10 cellular contexts compared by ENCODE assay signal in the genomic region with DNA sequence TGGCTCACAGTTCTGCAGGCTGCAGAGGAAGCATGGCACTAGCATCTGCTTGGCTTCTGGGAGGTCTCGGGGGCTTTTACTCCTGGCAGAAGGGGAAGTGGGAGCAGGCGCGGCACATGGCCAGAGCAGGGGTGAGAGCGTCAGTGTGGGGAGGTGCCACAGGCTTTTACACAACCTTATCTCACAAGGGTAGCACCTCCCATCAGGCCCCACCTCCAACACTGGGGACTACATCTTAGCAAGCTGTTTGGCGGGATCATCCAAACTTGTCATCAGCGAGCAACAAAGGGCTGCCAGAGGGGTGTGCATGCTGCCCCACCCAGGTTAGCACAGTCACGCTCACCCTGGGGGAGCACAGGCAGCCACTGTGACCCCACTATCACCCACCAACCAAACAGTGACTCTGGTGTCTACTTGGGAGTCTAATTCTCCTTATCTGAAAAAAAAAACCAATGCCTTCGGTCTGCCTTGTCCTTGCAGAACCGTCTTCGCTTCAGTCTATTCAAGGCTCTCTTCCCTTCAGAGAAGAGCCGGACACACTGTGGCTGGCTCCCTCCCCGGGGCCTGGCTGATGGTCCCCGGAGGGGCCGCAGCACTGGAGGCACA. TPM values are rescaled to one million over a fixed set of nuclear protein-coding genes. Genes with fewer than 3 reads are reported as not detected.
A peak's percentile ranks its signal among the peaks of the same experiment; 100 is the strongest.
DNase-seq lines count a peak whose midpoint lies in the region; ATAC-seq, FAIRE-seq and TF ChIP-seq lines count a peak whose summit lies in the region.
"Had no signal": no experiment of that assay in that cellular context is flagged by ENCODE, and none has a peak within 500 bp of the region (broad histone marks: within the 10 kb centered on the region; RNA-seq: fewer than 3 reads in every experiment).

No MANE protein-coding gene starts in this region.

- no peak overlapping the region for H2BK120ac ChIP-seq in H1 (replicated peaks; ENCODE audit: low read depth, low read length)

- H3K79me1 ChIP-seq in H1 (ENCODE audit: low read depth, low read length) = no peaks in the 10 kb centered on the region

- CTCF ChIA-PET in H1 (lab: Charles Lee; ENCODE audit: partially characterized antibody) = interaction anchor here (1.0 kb wide), 1 partner anchor 60 kb away, joined by 3 read pairs; no protein-coding TSS in a partner anchor
- CTCF ChIA-PET in naive thymus-derived CD4-positive, alpha-beta T cell (lab: Charles Lee) = no interaction called here

- no peak overlapping the region for H3K4me2 ChIP-seq in H1 (ENCODE audit: insufficient read depth in 1 of 2, low read depth in 2 of 2, low read length in 2 of 2)

- no peaks in the 10 kb centered on the region for H3K9me3 ChIP-seq in H1 (ENCODE audit: insufficient read depth in 2 of 2, low read depth in 1 of 2, low read length in 1 of 2)
- no peaks in the 10 kb centered on the region for H3K9me3 ChIP-seq in naive thymus-derived CD4-positive, alpha-beta T cell (ENCODE audit: control insufficient read depth in 2 of 3, low read length in 3 of 3)

- intact Hi-C loops in naive thymus-derived CD4-positive, alpha-beta T cell (cut with micrococcal nuclease) = no loop called here

- H3K4me3 Mint-ChIP-seq in naive thymus-derived CD4-positive, alpha-beta T cell = no peak overlapping the region
- no peak overlapping the region for H3K4me3 Mint-ChIP-seq in stimulated activated effector memory CD8-positive, alpha-beta T cell treated with anti-CD3 and anti-CD28 coated beads, Interleukin-12 subunit alpha, Interleukin-12 subunit beta, amount 100 ng/mL, for 72 hours

- H3K4me1 ChIP-seq in H1 (replicated peaks in 1 of 4; ENCODE audit: control insufficient read depth in 3 of 4, insufficient read depth in 4 of 4, low read length in 3 of 4) = no peaks in the 10 kb centered on the region; a peak in 1 of 7 replicates
- H3K4me1 ChIP-seq in naive thymus-derived CD4-positive, alpha-beta T cell (ENCODE audit: control insufficient read depth in 2 of 2, insufficient read depth in 2 of 2, low read length in 2 of 2) = peaks cover 0 to 14% of the 10 kb centered on the region in 2 donors

- peak; percentile 34 for DNase-seq in CD1c-positive myeloid dendritic cell (ENCODE audit: extremely low spot score)
- peak; percentile 76 for DNase-seq in NCI-H2227 (lab: John Stamatoyannopoulos, UW; ENCODE audit: unreplicated experiment)
- no peak for DNase-seq in H1 (ENCODE audit: low read depth in 1 of 2, low spot score in 2 of 2)
- DNase-seq in naive thymus-derived CD4-positive, alpha-beta T cell = no peak
- DNase-seq in DMS79 (lab: John Stamatoyannopoulos, UW) = no peak
- no peak for DNase-seq in NCI-H748 treated with DMSO at 0.1 percent for 48 hours (lab: John Stamatoyannopoulos, UW)
- no peak for DNase-seq in stimulated activated effector memory CD8-positive, alpha-beta T cell treated with anti-CD3 and anti-CD28 coated beads, Interleukin-12 subunit alpha, Interleukin-12 subunit beta, amount 100 ng/mL, for 72 hours (ENCODE audit: low spot score in 2 of 2)
- DNase-seq: DMS53; stimulated activated CD4-positive, alpha-beta T cell treated with anti-CD3 and anti-CD28 coated beads, Interleukin-15, amount 100 ng/mL, for 24 hours had no signal

- H2BK12ac ChIP-seq in H1 (ENCODE audit: low read depth, low read length) = no peak overlapping the region

- no peak for TF ChIP-seq RAD21 in H1 (IDR thresholded peaks at IDR 0.05 in 1 of 2, conservative IDR thresholded peaks at IDR 0.05 in 1 of 2; ENCODE audit: low read depth in 2 of 2, low read length in 2 of 2)

- no peak overlapping the region for H4K5ac ChIP-seq in H1 (ENCODE audit: insufficient read length, low read depth, low read length)

- no peak overlapping the region for H3K14ac ChIP-seq in H1 (ENCODE audit: insufficient read length)

- no peak overlapping the region for H3K4ac ChIP-seq in H1 (replicated peaks; ENCODE audit: insufficient read length, low read depth, low read length)

- no peaks in the 10 kb centered on the region for H3K27me3 Mint-ChIP-seq in naive thymus-derived CD4-positive, alpha-beta T cell

- H3K56ac ChIP-seq in H1 (replicated peaks; ENCODE audit: insufficient read length, low read depth, low read length) = no peak overlapping the region

- no peak for TF ChIP-seq CTCF in H1 (IDR thresholded peaks at IDR 0.05; ENCODE audit: control extremely low read depth in 1 of 3, insufficient read depth in 1 of 3, low read depth in 1 of 3, low read length in 3 of 3)

- no peak for TF ChIP-seq POLR2A in H1 (IDR thresholded peaks at IDR 0.05; ENCODE audit: control extremely low read depth in 1 of 2, low read depth in 2 of 2, low read length in 2 of 2)

- H3K27ac ChIP-seq in H1 (ENCODE audit: low read depth, low read length) = no peak overlapping the region
- no peak overlapping the region for H3K27ac ChIP-seq in naive thymus-derived CD4-positive, alpha-beta T cell (ENCODE audit: low read depth, low read length)

- H2BK5ac ChIP-seq in H1 (ENCODE audit: low read depth, low read length) = no peak overlapping the region

- H3K36me3 ChIP-seq in H1 (ENCODE audit: control insufficient read depth in 2 of 4, insufficient read depth in 4 of 4, low read length in 3 of 4) = peaks cover 0 to 3% (median 0%) of the 10 kb centered on the region in 4 experiments; a peak in 1 of 8 replicates
- peaks cover 0 to 23% (median 4%) of the 10 kb centered on the region in 3 experiments for H3K36me3 ChIP-seq in naive thymus-derived CD4-positive, alpha-beta T cell (ENCODE audit: control insufficient read depth in 2 of 3, insufficient read depth in 3 of 3, low read length in 3 of 3)

- H4K8ac ChIP-seq in H1 (ENCODE audit: extremely low read depth, insufficient read depth, low read length) = peak overlapping the region; percentile 35; the same call in 1 of the 2 replicates

- no peak for FAIRE-seq in H1 (lab: Jason Lieb, UNC)

- H3K27me3 ChIP-seq in H1 (replicated peaks in 1 of 4; ENCODE audit: control insufficient read depth in 3 of 4, extremely low read depth in 1 of 4, insufficient read depth in 3 of 4, low read length in 3 of 4) = no peaks in the 10 kb centered on the region
- H3K27me3 ChIP-seq in naive thymus-derived CD4-positive, alpha-beta T cell (ENCODE audit: control insufficient read depth in 2 of 2, insufficient read depth in 2 of 2, low read length in 2 of 2) = no peaks in the 10 kb centered on the region

- no peak overlapping the region for H2BK15ac ChIP-seq in H1 (ENCODE audit: low read length)

- no peak overlapping the region for H2AFZ ChIP-seq in H1 (ENCODE audit: low read length)

- no peak overlapping the region for H4K91ac ChIP-seq in H1 (replicated peaks; ENCODE audit: insufficient read length, low read length)

- no peak overlapping the region for H2AK5ac ChIP-seq in H1 (ENCODE audit: low read depth, low read length)

- H3K23me2 ChIP-seq in H1 (ENCODE audit: low read depth, low read length) = no peaks in the 10 kb centered on the region

- H3K18ac ChIP-seq in H1 (ENCODE audit: extremely low read depth, low read length) = no peak overlapping the region

- H2BK20ac ChIP-seq in H1 (ENCODE audit: low read length) = no peak overlapping the region

- peak overlapping the region in 3 of 9 donors; percentile 28 to 65 (median 32) for H3K27ac Mint-ChIP-seq in naive thymus-derived CD4-positive, alpha-beta T cell
- no peak overlapping the region for H3K27ac Mint-ChIP-seq in stimulated activated effector memory CD8-positive, alpha-beta T cell treated with anti-CD3 and anti-CD28 coated beads, Interleukin-12 subunit alpha, Interleukin-12 subunit beta, amount 100 ng/mL, for 72 hours

- no peaks in the 10 kb centered on the region for H3K9me3 Mint-ChIP-seq in naive thymus-derived CD4-positive, alpha-beta T cell
- H3K9me3 Mint-ChIP-seq in stimulated activated effector memory CD8-positive, alpha-beta T cell treated with anti-CD3 and anti-CD28 coated beads, Interleukin-12 subunit alpha, Interleukin-12 subunit beta, amount 100 ng/mL, for 72 hours = no peaks in the 10 kb centered on the region

- peaks cover 0 to 22% (median 10%) of the 10 kb centered on the region in 5 donors for H3K36me3 Mint-ChIP-seq in naive thymus-derived CD4-positive, alpha-beta T cell
- peaks cover 26% of the 10 kb centered on the region for H3K36me3 Mint-ChIP-seq in stimulated activated effector memory CD8-positive, alpha-beta T cell treated with anti-CD3 and anti-CD28 coated beads, Interleukin-12 subunit alpha, Interleukin-12 subunit beta, amount 100 ng/mL, for 72 hours

- no peak overlapping the region for H3K9ac ChIP-seq in H1 (replicated peaks in 1 of 4; ENCODE audit: extremely low read depth in 1 of 4, low read depth in 3 of 4, low read length in 3 of 4)

- 90% methylated on average over 14 of the region's 14 CpGs; no CpG with 5 or more reads in 1 of the 2 experiments for WGBS in H1 (ENCODE audit: extremely low coverage in 1 of 2, insufficient coverage in 1 of 2, insufficient read length in 1 of 2, insufficient replicate concordance in 2 of 2, low coverage in 1 of 2, low lambda C conversion rate in 2 of 2, missing lambda C conversion rate in 1 of 2), 2 experiments

- TF ChIP-seq EP300 in H1 (IDR thresholded peaks at IDR 0.05; ENCODE audit: borderline replicate concordance in 1 of 2, low read depth in 2 of 2, low read length in 2 of 2) = no peak

- no peak overlapping the region for H3K23ac ChIP-seq in H1 (ENCODE audit: insufficient read length)

- H3K79me2 ChIP-seq in H1 (ENCODE audit: control insufficient read depth in 1 of 2, insufficient read depth in 2 of 2, low read length in 2 of 2) = no peaks in the 10 kb centered on the region

- POLR2A ChIA-PET in H1 (lab: Charles Lee; ENCODE audit: partially characterized antibody) = interaction anchor here (0.6 to 2.2 kb wide), 2 partner anchors 18 to 152 kb away, joined by 3 to 5 read pairs; no protein-coding TSS in a partner anchor
- POLR2A ChIA-PET in naive thymus-derived CD4-positive, alpha-beta T cell (lab: Charles Lee) = no interaction called here

- H3K4me3 ChIP-seq in H1 (ENCODE audit: extremely low read depth in 1 of 4, insufficient read depth in 2 of 4, low read depth in 3 of 4, low read length in 4 of 4) = no peak overlapping the region
- no peak overlapping the region for H3K4me3 ChIP-seq in naive thymus-derived CD4-positive, alpha-beta T cell (ENCODE audit: low read length)

- peak; percentile 54 for ATAC-seq in naive thymus-derived CD4-positive, alpha-beta T cell
- ATAC-seq in GM19452 (IDR thresholded peaks at IDR 0.05; ENCODE audit: unreplicated experiment) = no peak
- no peak for ATAC-seq in stimulated activated effector memory CD8-positive, alpha-beta T cell treated with anti-CD3 and anti-CD28 coated beads, Interleukin-12 subunit alpha, Interleukin-12 subunit beta, amount 100 ng/mL, for 72 hours

- peaks cover 0 to 7% of the 10 kb centered on the region in 2 experiments for H4K20me1 ChIP-seq in H1 (replicated peaks in 1 of 2; ENCODE audit: control insufficient read depth in 1 of 2, insufficient read depth in 2 of 2, low read length in 2 of 2)

- H3K4me1 Mint-ChIP-seq in naive thymus-derived CD4-positive, alpha-beta T cell = peaks cover 0 to 23% (median 0%) of the 10 kb centered on the region in 7 donors
- H3K4me1 Mint-ChIP-seq in stimulated activated effector memory CD8-positive, alpha-beta T cell treated with anti-CD3 and anti-CD28 coated beads, Interleukin-12 subunit alpha, Interleukin-12 subunit beta, amount 100 ng/mL, for 72 hours = peaks cover 43% of the 10 kb centered on the region

RNA-seq across cellular contexts. Expression of gene YPEL1, which starts 19.0 kb away (rescaled TPM):
- 6.7 and 7.6 TPM in 2 replicates for total RNA-seq in H1 (2021; fragmentation: NEBNext Ultra II Directional; extraction: Animal tissue kit (Norgen Biotek cat#: 25700))
- polyA plus RNA-seq in H1 (2011; rRNA removed) = 5.9 and 6.0 TPM in 2 replicates
- 8.0 TPM for polyA plus RNA-seq in H1 (2011; cell fraction: cytosol; rRNA removed)
- polyA plus RNA-seq in H1 (2011; cell fraction: nucleus; rRNA removed) = 12.7 TPM
- polyA plus RNA-seq in H1 (2012, experiment 1 of 2) = 5.0 to 11.0 TPM (median 6.6 TPM) in 4 replicates
- polyA plus RNA-seq in H1 (2012, experiment 2 of 2) = 3.4 TPM
- polyA plus RNA-seq in H1 (2013, experiment 1 of 2) = 5.9 TPM
- polyA plus RNA-seq in H1 (2013, experiment 2 of 2) = 5.0 TPM
- polyA minus RNA-seq in H1 (2011; rRNA and poly(A)+ RNA removed) = 12.7 and 20.1 TPM in 2 replicates
- polyA minus RNA-seq in H1 (2011; cell fraction: cytosol; rRNA and poly(A)+ RNA removed) = 5.3 TPM
- polyA minus RNA-seq in H1 (2011; cell fraction: nucleus; rRNA and poly(A)+ RNA removed) = 9.1 TPM
- 1 to 10 TPM; 2.5 to 9.5 (median 3.6) TPM for total RNA-seq in naive thymus-derived CD4-positive, alpha-beta T cell
- polyA plus RNA-seq in naive thymus-derived CD4-positive, alpha-beta T cell = 1 to 10 TPM; 1.5 TPM

Comparison
In these comparisons a context has a peak if more than half of its experiments do, and no peak if none do; other contexts are left out.
1. DNase-seq: peak in CD1c-positive myeloid dendritic cell (single experiment) and NCI-H2227 (single experiment); none in H1 (0 of 2), naive thymus-derived CD4-positive, alpha-beta T cell (0 of 9), DMS79 (single experiment), NCI-H748 treated with DMSO at 0.1 percent for 48 hours (single experiment) and stimulated activated effector memory CD8-positive, alpha-beta T cell treated with anti-CD3 and anti-CD28 coated beads, Interleukin-12 subunit alpha, Interleukin-12 subunit beta, amount 100 ng/mL, for 72 hours (0 of 2).